Comparison of ENCODE assay signal across 8 cellular contexts in the genomic region with DNA sequence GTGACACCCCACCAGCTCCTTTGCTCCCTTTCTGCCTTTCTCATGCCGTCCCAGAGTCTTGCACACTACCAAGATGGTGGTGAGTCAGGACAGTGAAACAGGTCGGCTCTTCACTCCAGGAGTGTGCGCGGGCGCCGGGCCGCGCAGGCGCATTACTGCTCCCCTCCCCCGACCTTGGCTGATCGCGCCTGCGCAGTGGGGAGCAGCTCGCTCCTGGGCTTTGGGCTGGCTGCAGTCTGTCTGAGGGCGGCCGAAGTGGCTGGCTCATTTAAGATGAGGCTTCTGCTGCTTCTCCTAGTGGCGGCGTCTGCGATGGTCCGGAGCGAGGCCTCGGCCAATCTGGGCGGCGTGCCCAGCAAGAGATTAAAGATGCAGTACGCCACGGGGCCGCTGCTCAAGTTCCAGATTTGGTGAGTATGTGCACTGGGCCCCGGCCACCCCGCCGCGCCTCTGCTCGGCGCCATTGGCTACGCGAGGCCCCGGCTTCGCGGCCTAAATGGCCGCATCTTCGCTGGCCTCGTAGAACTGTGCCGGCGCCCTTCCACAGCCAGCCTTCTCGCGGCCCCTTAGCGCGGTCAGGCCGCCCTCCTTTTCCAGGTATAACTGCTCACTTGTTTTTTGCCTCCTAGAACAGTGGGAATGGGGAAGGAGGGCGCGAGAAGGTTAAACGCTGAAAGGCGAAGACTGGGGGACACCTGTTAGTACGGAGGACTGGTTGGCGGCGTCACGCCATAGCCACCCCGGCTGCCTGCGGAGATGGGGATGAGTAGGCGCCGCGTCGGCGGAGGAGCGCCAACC. TPM values are rescaled to one million over a fixed set of nuclear protein-coding genes. Genes with fewer than 3 reads are reported as not detected.
DNase-seq lines count a peak whose midpoint lies in the region; ATAC-seq and TF ChIP-seq lines count a peak whose summit lies in the region.

Gene SELENOT, plus strand, starts transcription at position 232 of the 798 bp plus-strand sequence. Its CDS starts 42 bp downstream, at position 274.

- H3K4me1 Mint-ChIP-seq in Caco-2 (ENCODE audit: low read depth, unreplicated experiment) = peaks cover 37% of the 10 kb centered on the region
- peaks cover 60% of the 10 kb centered on the region for H3K4me1 Mint-ChIP-seq in activated CD8-positive, alpha-beta memory T cell treated with anti-CD3 and anti-CD28 coated beads, Interleukin-2, amount 10 ng/mL, durations not matched to agents 7 days and 5 days

- peak; percentile 46 for ATAC-seq in GM21367 (IDR thresholded peaks at IDR 0.05; ENCODE audit: unreplicated experiment)
- peak; percentile 91 for ATAC-seq in activated CD8-positive, alpha-beta memory T cell treated with anti-CD3 and anti-CD28 coated beads, Interleukin-2, amount 10 ng/mL, durations not matched to agents 7 days and 5 days

- H3K36me3 Mint-ChIP-seq in Caco-2 (ENCODE audit: insufficient read depth, unreplicated experiment) = peaks cover 60% of the 10 kb centered on the region
- H3K36me3 Mint-ChIP-seq in activated CD8-positive, alpha-beta memory T cell treated with anti-CD3 and anti-CD28 coated beads, Interleukin-2, amount 10 ng/mL, durations not matched to agents 7 days and 5 days = peaks cover 34% of the 10 kb centered on the region

- H3K27ac Mint-ChIP-seq in Caco-2 (ENCODE audit: unreplicated experiment) = peak within 1 kb of the TSS; percentile 88
- H3K27ac Mint-ChIP-seq in activated CD8-positive, alpha-beta memory T cell treated with anti-CD3 and anti-CD28 coated beads, Interleukin-2, amount 10 ng/mL, durations not matched to agents 7 days and 5 days = peak within 1 kb of the TSS; percentile 99

- H3K9me3 Mint-ChIP-seq in Caco-2 (ENCODE audit: unreplicated experiment) = no peaks in the 10 kb centered on the region
- no peaks in the 10 kb centered on the region for H3K9me3 Mint-ChIP-seq in activated CD8-positive, alpha-beta memory T cell treated with anti-CD3 and anti-CD28 coated beads, Interleukin-2, amount 10 ng/mL, durations not matched to agents 7 days and 5 days (ENCODE audit: low read depth)

- no peaks in the 10 kb centered on the region for H3K27me3 Mint-ChIP-seq in Caco-2 (ENCODE audit: insufficient read depth, unreplicated experiment)
- no peaks in the 10 kb centered on the region for H3K27me3 Mint-ChIP-seq in activated CD8-positive, alpha-beta memory T cell treated with anti-CD3 and anti-CD28 coated beads, Interleukin-2, amount 10 ng/mL, durations not matched to agents 7 days and 5 days

- H3K4me1 ChIP-seq in Caco-2 (peaks cover 38% of the 10 kb centered on the region), NT2/D1 (ENCODE audit: insufficient read depth, insufficient read length) (peaks cover 4% of the 10 kb centered on the region), endocrine pancreas (ENCODE audit: control insufficient read depth, insufficient read depth, low read length) (peaks cover 9% of the 10 kb centered on the region)

- no TSS peak for BruUV-seq in Caco-2 (replicated peaks; lab: Mats Ljungman, UMichigan)

- H3K36me3 ChIP-seq in Caco-2 (ENCODE audit: control insufficient read depth, insufficient read depth, low read length) (no peaks in the 10 kb centered on the region), NT2/D1 (ENCODE audit: insufficient read depth, insufficient read length, low read length) (peaks cover 19% of the 10 kb centered on the region), endocrine pancreas (ENCODE audit: control insufficient read depth, insufficient read depth, low read length) (no peaks in the 10 kb centered on the region)

- H3K9me3 ChIP-seq in Caco-2 (no peaks in the 10 kb centered on the region), NT2/D1 (ENCODE audit: insufficient read depth, low read length) (no peaks in the 10 kb centered on the region), endocrine pancreas (ENCODE audit: control insufficient read depth, low read length) (no peaks in the 10 kb centered on the region)

- H3K4me3 Mint-ChIP-seq in Caco-2 (ENCODE audit: unreplicated experiment) = peak within 1 kb of the TSS; percentile 98
- peak within 1 kb of the TSS; percentile 86 for H3K4me3 Mint-ChIP-seq in activated CD8-positive, alpha-beta memory T cell treated with anti-CD3 and anti-CD28 coated beads, Interleukin-2, amount 10 ng/mL, durations not matched to agents 7 days and 5 days

- H3K4me3 ChIP-seq in Caco-2 (ENCODE audit: low read depth, low read length) (peak within 1 kb of the TSS; percentile 54), NT2/D1 (ENCODE audit: insufficient read length, low read depth) (peak within 1 kb of the TSS; percentile 95), endocrine pancreas (ENCODE audit: control insufficient read depth, insufficient read depth, low read length) (peak within 1 kb of the TSS; percentile 94)

- intact Hi-C loops in Caco-2 (cut with micrococcal nuclease; ENCODE audit: unreplicated experiment) = loop anchor here (1.0 to 5.0 kb wide), 4 partner anchors 57 to 636 kb away; partner anchors contain the start of genes EIF2A, ERICH6, SERP1 and SIAH2

- POLR2A ChIA-PET in Caco-2 (lab: Charles Lee) = interaction anchor here (0.9 to 1.3 kb wide), 5 partner anchors 9 to 193 kb away, joined by 3 to 11 read pairs (median 4); partner anchors contain the start of genes EIF2A, ERICH6, SERP1 and SIAH2

- DNase-seq in Caco-2 (peak; percentile 94 to 96), HUDEP-2 (lab: John Stamatoyannopoulos, UW; ENCODE audit: unreplicated experiment in 76 of 76) (peak; percentile 49 to 97 (median 92)), NT2/D1 (ENCODE audit: low read depth, low spot score) (peak; percentile 94), mesenteric fat pad (ENCODE audit: low spot score) (peak; percentile 99)
- DNase-seq in activated CD8-positive, alpha-beta memory T cell treated with anti-CD3 and anti-CD28 coated beads, Interleukin-2, amount 10 ng/mL, durations not matched to agents 7 days and 5 days = peak; percentile 95
- DNase-seq in stimulated activated CD8-positive, alpha-beta memory T cell treated with anti-CD3 and anti-CD28 coated beads, Interleukin-15, amount 100 ng/mL, for 24 hours (ENCODE audit: low read depth) = peak; percentile 88

- peak within 1 kb of the TSS; percentile 96 for H3K9ac ChIP-seq in NT2/D1 (ENCODE audit: insufficient read length, low read depth)
- peak within 1 kb of the TSS; percentile 96 for H3K9ac ChIP-seq in endocrine pancreas (ENCODE audit: control insufficient read depth, insufficient read depth, low read length)

- peak in 1 of 2 experiments; percentile 33 for TF ChIP-seq CTCF in Caco-2 (IDR thresholded peaks at IDR 0.05; ENCODE audit: insufficient read depth in 1 of 2, low read depth in 1 of 2, low read length in 1 of 2, severe bottlenecking in 1 of 2, unreplicated experiment in 1 of 2)

- H3K27me3 ChIP-seq in Caco-2 (replicated peaks; ENCODE audit: control insufficient read depth, insufficient read depth, low read length) (no peaks in the 10 kb centered on the region), NT2/D1 (ENCODE audit: insufficient read depth, insufficient read length) (no peaks in the 10 kb centered on the region), endocrine pancreas (ENCODE audit: control insufficient read depth, insufficient read depth, low read length) (no peaks in the 10 kb centered on the region)

- CTCF ChIA-PET in Caco-2 (lab: Charles Lee) = no interaction called here
- CTCF ChIA-PET in activated CD8-positive, alpha-beta memory T cell treated with anti-CD3 and anti-CD28 coated beads, Interleukin-2, amount 10 ng/mL, durations not matched to agents 7 days and 5 days (lab: Charles Lee) = interaction anchor here (0.6 to 1.3 kb wide), 9 partner anchors 10 to 160 kb away, joined by 3 to 7 read pairs (median 4); partner anchors contain the start of genes SERP1 and SIAH2

RNA-seq across cellular contexts. Expression of gene SELENOT, which starts in this region (rescaled TPM):
- total RNA-seq in Caco-2 (2022) = 121 and 124 TPM in 2 replicates
- total RNA-seq in activated CD8-positive, alpha-beta memory T cell treated with anti-CD3 and anti-CD28 coated beads, Interleukin-2, amount 10 ng/mL, durations not matched to agents 7 days and 5 days = 100 to 1,000 TPM in 1 of 2 experiments, 10 to 100 TPM in 1; 98.5 to 130 TPM
- 104 TPM for total RNA-seq in mesenteric fat pad

Comparison
In these comparisons a context has a peak if more than half of its experiments do, and no peak if none do; other contexts are left out.
1. Peak in every context shown above with its lines: DNase-seq, ATAC-seq and H3K4me3 ChIP-seq.